Comparison of ENCODE assay signal across 15 cellular contexts in genomic region chr6:38355519-38355918, GRCh38.
DNase-seq lines count a peak whose midpoint lies in the region; ATAC-seq and TF ChIP-seq lines count a peak whose summit lies in the region.
"Had no signal": no experiment of that assay in that cellular context is flagged by ENCODE, and none has a peak within 500 bp of the region (broad histone marks: within the 10 kb centered on the region; RNA-seq: fewer than 3 reads in every experiment).

No MANE protein-coding gene starts in this region.

- TF ChIP-seq CTCF in GM12864 (IDR thresholded peaks at IDR 0.05; ENCODE audit: low read depth, low read length, missing control alignments) (no peak), OCI-LY3 (IDR thresholded peaks at IDR 0.05; ENCODE audit: low read depth, low read length) (no peak), osteoblast (IDR thresholded peaks at IDR 0.05; ENCODE audit: extremely low read depth, low read depth, low read length) (no peak), spleen (IDR thresholded peaks at IDR 0.05 in 8 of 11, conservative IDR thresholded peaks at IDR 0.05 in 3 of 11) (no peak), gastroesophageal sphincter (IDR thresholded peaks at IDR 0.05) (no peak)

- H3K27me3 ChIP-seq in OCI-LY3 (ENCODE audit: low read depth, low read length) (no peaks in the 10 kb centered on the region), osteoblast (ENCODE audit: insufficient read depth, low read length) (no peaks in the 10 kb centered on the region), spleen (replicated peaks in 1 of 7) (no peaks in the 10 kb centered on the region), gastroesophageal sphincter (no peaks in the 10 kb centered on the region)
- H3K27me3 ChIP-seq: BE2C had no signal

- H2AFZ ChIP-seq in OCI-LY3 (ENCODE audit: low read depth, low read length) (no peak overlapping the region), osteoblast (ENCODE audit: low read length) (peak overlapping the region; percentile 16)
- H2AFZ ChIP-seq: PC-9 had no signal

- DNase-seq in GM12864 (ENCODE audit: low read depth) (no peak), osteoblast (ENCODE audit: insufficient read length, low spot score, missing footprints) (no peak), spleen (no peak), H4 (ENCODE audit: low spot score) (no peak)
- DNase-seq: BE2C; CD4-positive, alpha-beta memory T cell; IMR-90; NCI-H1436 treated with DMSO at 0.1 percent for 48 hours; NCI-H2081 treated with DMSO at 0.1 percent for 48 hours; NCI-H345; NCI-H526 treated with DMSO at 0.1 percent for 48 hours; PC-9 had no signal

- intact Hi-C loops in spleen (cut with DNase I; ENCODE audit: low total_unique reads): no loop called here

- TF ChIP-seq POLR2A in spleen (IDR thresholded peaks at IDR 0.05) (no peak), gastroesophageal sphincter (IDR thresholded peaks at IDR 0.05) (no peak)

- WGBS in spleen, 5 donors: 57 to 83% (median 71%) methylated on average over 4 of the region's 4 CpGs
- 48 to 60% methylated on average over 4 of the region's 4 CpGs for WGBS in gastroesophageal sphincter (ENCODE audit: low coverage in 1 of 2), 2 donors

- no peak for TF ChIP-seq EP300 in gastroesophageal sphincter (IDR thresholded peaks at IDR 0.05)

- peaks cover 55% of the 10 kb centered on the region for H3K4me1 ChIP-seq in OCI-LY3 (ENCODE audit: low read length)
- peaks cover 13% of the 10 kb centered on the region for H3K4me1 ChIP-seq in osteoblast (ENCODE audit: insufficient read depth, low read length)
- H3K4me1 ChIP-seq in spleen: peaks cover 0 to 29% (median 13%) of the 10 kb centered on the region in 6 donors
- peaks cover 3 to 12% (median 8%) of the 10 kb centered on the region in 3 donors for H3K4me1 ChIP-seq in gastroesophageal sphincter

- peak overlapping the region; percentile 13 for H3K9ac ChIP-seq in OCI-LY3 (ENCODE audit: low read length)

- ATAC-seq in GM19351 (IDR thresholded peaks at IDR 0.05; ENCODE audit: unreplicated experiment): peak; percentile 56
- ATAC-seq in gastroesophageal sphincter: no peak

- H3K9me3 ChIP-seq in OCI-LY3 (ENCODE audit: insufficient read depth, low read length) (no peaks in the 10 kb centered on the region), osteoblast (ENCODE audit: low read depth, low read length) (no peaks in the 10 kb centered on the region), spleen (no peaks in the 10 kb centered on the region), gastroesophageal sphincter (no peaks in the 10 kb centered on the region)
- H3K9me3 ChIP-seq: BE2C had no signal

- no peaks in the 10 kb centered on the region for H4K20me1 ChIP-seq in OCI-LY3 (ENCODE audit: insufficient read depth, low read length)
- H4K20me1 ChIP-seq in osteoblast (ENCODE audit: insufficient read depth, low read length): no peaks in the 10 kb centered on the region

- H3K4me3 ChIP-seq in GM12864 (ENCODE audit: low read depth, low read length): peak overlapping the region; percentile 30; the same call in 1 of the 2 replicates
- H3K4me3 ChIP-seq in OCI-LY3 (ENCODE audit: low read length): peak overlapping the region; percentile 57
- H3K4me3 ChIP-seq in osteoblast (ENCODE audit: insufficient read depth, low read length): peak overlapping the region; percentile 9
- no peak overlapping the region for H3K4me3 ChIP-seq in spleen
- H3K4me3 ChIP-seq in gastroesophageal sphincter: no peak overlapping the region
- H3K4me3 ChIP-seq: PC-9 had no signal

- H3K79me2 ChIP-seq in OCI-LY3 (ENCODE audit: low read length) (no peaks in the 10 kb centered on the region), osteoblast (ENCODE audit: insufficient read depth, low read length) (no peaks in the 10 kb centered on the region)

- no peaks in the 10 kb centered on the region for H3K36me3 ChIP-seq in OCI-LY3 (replicated peaks; ENCODE audit: low read depth, low read length)
- H3K36me3 ChIP-seq in osteoblast (ENCODE audit: insufficient read depth, low read length): no peaks in the 10 kb centered on the region
- H3K36me3 ChIP-seq in spleen: no peaks in the 10 kb centered on the region
- H3K36me3 ChIP-seq in gastroesophageal sphincter: no peaks in the 10 kb centered on the region
- H3K36me3 ChIP-seq: BE2C had no signal

- H3K27ac ChIP-seq in OCI-LY3 (ENCODE audit: low read length) (peak overlapping the region; percentile 74; the same call in 1 of the 2 replicates), osteoblast (ENCODE audit: low read depth, low read length) (no peak overlapping the region), spleen (no peak overlapping the region), gastroesophageal sphincter (no peak overlapping the region)
- H3K27ac ChIP-seq: PC-9 had no signal

- H3K4me2 ChIP-seq in OCI-LY3 (ENCODE audit: low read length) (peak overlapping the region; percentile 79), osteoblast (ENCODE audit: insufficient read depth, low read length) (peak overlapping the region; percentile 34)
- H3K4me2 ChIP-seq: PC-9 had no signal

Comparison
In these comparisons a context has a peak if more than half of its experiments do, and no peak if none do; other contexts are left out.
1. H3K4me3 ChIP-seq: peak in GM12864 (single experiment), OCI-LY3 (single experiment) and osteoblast (single experiment); none in spleen (0 of 8) and gastroesophageal sphincter (0 of 2).